In genomic region chr17:56835259-56835575, GRCh38 we compare ENCODE assay signal across 8 cellular contexts.
DNase-seq lines count a peak whose midpoint lies in the region; ATAC-seq and TF ChIP-seq lines count a peak whose summit lies in the region.

No MANE protein-coding gene starts in this region.

- DNase-seq in NOMO-1 (lab: John Stamatoyannopoulos, UW; ENCODE audit: unreplicated experiment in 2 of 2) (peak; percentile 26 to 69), NOMO-1 treated with dmso at 0.1 percent for 144 hours (lab: John Stamatoyannopoulos, UW; ENCODE audit: unreplicated experiment) (no peak), activated gamma-delta T cell treated with Interleukin-2 at 50 U/mL for 16 hours (no peak), SKM-1 (lab: John Stamatoyannopoulos, UW; ENCODE audit: unreplicated experiment) (no peak)

- H3K4me1 ChIP-seq in iPS-15b (ENCODE audit: control insufficient read depth, insufficient read depth, low read length), result peaks cover 8% of the 10 kb centered on the region
- H3K4me1 ChIP-seq in stomach smooth muscle (ENCODE audit: control insufficient read depth, insufficient read depth, low read length), result peaks cover 22% of the 10 kb centered on the region

- no peak for TF ChIP-seq CTCF in VCaP (conservative IDR thresholded peaks at IDR 0.05)

- H3K36me3 ChIP-seq in iPS-15b (ENCODE audit: control insufficient read depth, insufficient read depth, low read length), result no peaks in the 10 kb centered on the region
- H3K36me3 ChIP-seq in stomach smooth muscle (ENCODE audit: control insufficient read depth in 2 of 2, insufficient read depth in 2 of 2, low read length in 2 of 2), result peaks cover 3% of the 10 kb centered on the region in 2 donors

- H3K9me3 ChIP-seq in iPS-15b (ENCODE audit: control insufficient read depth, insufficient read depth, low read length), result no peaks in the 10 kb centered on the region
- no peaks in the 10 kb centered on the region for H3K9me3 ChIP-seq in stomach smooth muscle (ENCODE audit: control insufficient read depth in 2 of 2, low read length in 2 of 2)

- H3K9ac ChIP-seq in iPS-15b (ENCODE audit: low read depth, low read length) (no peak overlapping the region), stomach smooth muscle (ENCODE audit: low read length in 2 of 2) (peak overlapping the region in 1 of 2 donors; percentile 62)

- no peak for ATAC-seq in GM21825 (IDR thresholded peaks at IDR 0.05; ENCODE audit: unreplicated experiment)

- peak overlapping the region; percentile 59 for H3K4me3 ChIP-seq in iPS-15b (ENCODE audit: low read depth, low read length)
- H3K4me3 ChIP-seq in stomach smooth muscle (ENCODE audit: low read length in 2 of 2), result peak overlapping the region; percentile 67 to 83

- H3K27ac ChIP-seq in VCaP (peak overlapping the region; percentile 96), stomach smooth muscle (ENCODE audit: low read length) (peak overlapping the region; percentile 62)

- H3K27me3 ChIP-seq in iPS-15b (ENCODE audit: control insufficient read depth, insufficient read depth, low read length) (peaks cover 33% of the 10 kb centered on the region), stomach smooth muscle (ENCODE audit: control insufficient read depth in 1 of 2, insufficient read depth in 2 of 2, low read length in 2 of 2) (no peaks in the 10 kb centered on the region)

Comparison
In these comparisons a context has a peak if more than half of its experiments do, and no peak if none do; other contexts are left out.
1. DNase-seq: peak in NOMO-1 (2 of 2); none in NOMO-1 treated with dmso at 0.1 percent for 144 hours (single experiment), activated gamma-delta T cell treated with Interleukin-2 at 50 U/mL for 16 hours (single experiment) and SKM-1 (single experiment).